ENCODE assay signal across 8 cellular contexts in the genomic region with DNA sequence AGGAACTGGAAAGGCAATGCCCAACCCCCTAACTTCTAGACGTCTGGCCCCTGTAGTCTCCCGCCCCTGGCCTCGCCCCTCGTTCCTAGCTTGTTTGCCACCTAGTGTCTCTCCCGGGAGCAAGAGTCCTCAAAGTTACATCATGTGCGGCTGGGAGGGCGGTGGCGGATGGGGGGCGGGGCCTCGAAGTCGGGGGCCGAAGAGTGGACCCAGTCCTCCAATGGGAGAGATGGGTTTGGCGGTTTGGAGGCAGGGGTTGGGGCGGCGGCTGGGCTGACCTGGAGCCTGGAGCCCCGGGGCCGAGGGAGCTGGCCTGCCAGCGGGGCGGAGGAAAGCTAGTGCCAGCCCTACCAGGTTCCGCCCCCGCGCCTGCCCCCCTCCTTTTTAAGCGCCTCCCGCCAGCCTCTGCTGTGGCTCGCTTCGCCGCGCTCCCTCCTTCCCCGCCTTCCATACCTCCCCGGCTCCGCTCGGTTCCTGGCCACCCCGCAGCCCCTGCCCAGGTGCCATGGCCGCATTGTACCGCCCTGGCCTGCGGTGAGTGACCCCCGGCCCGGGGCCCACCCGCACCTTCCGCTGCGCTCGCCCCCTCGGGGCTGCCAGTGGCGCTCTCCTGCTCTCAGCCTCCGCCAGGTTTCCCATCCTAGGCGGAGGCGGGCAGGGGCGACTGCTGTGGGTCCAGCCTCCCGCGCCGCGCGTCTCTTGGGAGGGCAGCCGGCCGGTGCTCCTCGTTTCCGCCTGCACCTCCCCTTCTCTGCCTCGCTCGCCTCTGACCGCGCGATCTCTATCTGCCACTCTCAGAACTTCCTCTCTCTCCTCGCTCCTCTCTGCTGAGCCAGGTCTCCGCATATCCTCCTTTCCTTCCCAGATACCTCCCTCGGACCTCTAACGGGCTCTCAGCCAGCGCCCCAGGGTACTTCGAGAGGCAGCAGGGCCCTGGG. TPM values are rescaled to one million over a fixed set of nuclear protein-coding genes. Genes with fewer than 3 reads are reported as not detected.
DNase-seq lines count a peak whose midpoint lies in the region; ATAC-seq, FAIRE-seq and TF ChIP-seq lines count a peak whose summit lies in the region.

A gene (plus strand): TSS at position 411 of the 938 bp plus-strand sequence. CDS start 95 bp downstream, at position 506.

- H3K4me1 ChIP-seq in HEK293 (ENCODE audit: control insufficient read depth, insufficient read depth, low read length) = peaks cover 3% of the 10 kb centered on the region; the same call in 1 of the 2 replicates
- H3K4me1 ChIP-seq in pancreas = peaks cover 10 to 27% (median 14%) of the 10 kb centered on the region in 3 donors
- H3K4me1 ChIP-seq in tibial nerve = peaks cover 0 to 33% (median 12%) of the 10 kb centered on the region in 4 donors

- FAIRE-seq in pancreas (lab: Jason Lieb, UNC) = no peak

- POLR2A ChIA-PET in HEK293 (lab: Yijun Ruan, JAX) = interaction anchor here (0.6 to 4.2 kb wide), 27 partner anchors 8 to 177 kb away, joined by 3 to 64 read pairs (median 4); a partner anchor contains a TSS

- H3K9me3 ChIP-seq in HEK293 (ENCODE audit: control insufficient read depth, insufficient read depth, low read depth, low read length) (no peaks in the 10 kb centered on the region), pancreas (no peaks in the 10 kb centered on the region), tibial nerve (no peaks in the 10 kb centered on the region)

- H3K27me3 ChIP-seq in pancreas (no peaks in the 10 kb centered on the region), tibial nerve (no peaks in the 10 kb centered on the region)

- CTCF ChIA-PET in HEK293 (lab: Yijun Ruan, JAX) = interaction anchor here (0.6 to 9.4 kb wide), 9 partner anchors 9 to 222 kb away, joined by 3 to 247 read pairs (median 4); a partner anchor contains a TSS

- TF ChIP-seq CTCF in HEK293 (tag by site-specific recombination; IDR thresholded peaks at IDR 0.05) = peak; percentile 77
- TF ChIP-seq CTCF in pancreas (IDR thresholded peaks at IDR 0.05) = no peak
- peak in 3 of 5 experiments; percentile 21 to 43 (median 30) for TF ChIP-seq CTCF in tibial nerve (IDR thresholded peaks at IDR 0.05)

- peak in 1 of 2 donors; percentile 63 for TF ChIP-seq POLR2A in tibial nerve (IDR thresholded peaks at IDR 0.05)

- H3K9me3 Mint-ChIP-seq in activated naive CD4-positive, alpha-beta T cell treated with anti-CD3 and anti-CD28 coated beads, Interleukin-2, amount 50 U/mL, for 72 hours = no peaks in the 10 kb centered on the region

- H3K27ac Mint-ChIP-seq in activated naive CD4-positive, alpha-beta T cell treated with anti-CD3 and anti-CD28 coated beads, Interleukin-2, amount 50 U/mL, for 72 hours = peak within 1 kb of the TSS; percentile 95 to 100

- H3K4me3 ChIP-seq in HEK293 (ENCODE audit: low read depth, low read length) = peak within 1 kb of the TSS; percentile 81
- peak within 1 kb of the TSS; percentile 75 to 94 (median 84) for H3K4me3 ChIP-seq in pancreas
- peak within 1 kb of the TSS; percentile 67 to 98 (median 84) for H3K4me3 ChIP-seq in tibial nerve

- peak in 1 of 2 donors; percentile 78 for TF ChIP-seq EP300 in tibial nerve (IDR thresholded peaks at IDR 0.05)

- intact Hi-C loops in head of caudate nucleus (cut with DNase I) (loop anchor here (5.0 kb wide), 1 partner anchor 37 kb away; no protein-coding TSS in a partner anchor), pancreas (cut with DNase I) (loop anchor here in 2 of 3 donors (5.0 kb wide), 1 partner anchor 37 kb away; no protein-coding TSS in a partner anchor)

- WGBS in pancreas, 2 donors = 0 to 1% methylated on average over 49 to 68 of the region's 68 CpGs
- WGBS in tibial nerve, 2 donors = 1% methylated on average over 61 to 68 of the region's 68 CpGs

- DNase-seq in ELR (ENCODE audit: low read depth) = peak; percentile 92
- DNase-seq in NAMALWA (ENCODE audit: low spot score) = peak; percentile 91
- DNase-seq in activated naive CD4-positive, alpha-beta T cell treated with anti-CD3 and anti-CD28 coated beads, Interleukin-2, amount 50 U/mL, for 72 hours (ENCODE audit: low spot score in 2 of 2) = peak; percentile 81 to 87
- peak; percentile 39 to 90 (median 77) for DNase-seq in head of caudate nucleus
- peak; percentile 92 to 98 (median 94) for DNase-seq in pancreas
- peak; percentile 90 to 91 for DNase-seq in tibial nerve (ENCODE audit: low spot score in 2 of 2)

- peaks cover 0 to 20% of the 10 kb centered on the region in 2 experiments; a peak in 1 of 3 replicates for H3K36me3 ChIP-seq in HEK293 (ENCODE audit: control insufficient read depth in 2 of 2, insufficient read depth in 1 of 2, low read length in 2 of 2)
- H3K36me3 ChIP-seq in pancreas = no peaks in the 10 kb centered on the region
- peaks cover 0 to 13% (median 7%) of the 10 kb centered on the region in 3 donors for H3K36me3 ChIP-seq in tibial nerve

- peak within 1 kb of the TSS; percentile 87 for H3K27ac ChIP-seq in HEK293 (ENCODE audit: extremely low read depth, low read depth, low read length)
- peak within 1 kb of the TSS; percentile 91 to 96 (median 94) for H3K27ac ChIP-seq in pancreas
- H3K27ac ChIP-seq in tibial nerve = peak within 1 kb of the TSS; percentile 88 to 98 (median 93)

- H3K36me3 Mint-ChIP-seq in activated naive CD4-positive, alpha-beta T cell treated with anti-CD3 and anti-CD28 coated beads, Interleukin-2, amount 50 U/mL, for 72 hours = peaks cover 21 to 24% of the 10 kb centered on the region in 2 donors

- ATAC-seq in SK-N-SH treated with all-trans-retinoic acid at 6 μM for 48 hours (peak; percentile 89), pancreas (peak; percentile 84 to 90 (median 88))
- ATAC-seq in activated naive CD4-positive, alpha-beta T cell treated with anti-CD3 and anti-CD28 coated beads, Interleukin-2, amount 50 U/mL, for 72 hours = peak; percentile 84 to 89

TF ChIP-seq in HEK293, 187 proteins besides CTCF, POLR2A, EP300 and RAD21 (continues in another document):
- TF ChIP-seq HOXD13 (CRISPR knock-in tag; IDR thresholded peaks at IDR 0.05; ENCODE audit: borderline replicate concordance) (peak; percentile 99), ZNF266 (tag by site-specific recombination; IDR thresholded peaks at IDR 0.05; ENCODE audit: low read depth) (no peak), ZXDB (tag by site-specific recombination; IDR thresholded peaks at IDR 0.05) (peak; percentile 78), ZEB2 (tag by site-specific recombination; IDR thresholded peaks at IDR 0.05) (peak; percentile 62), SCRT1 (tag by site-specific recombination; IDR thresholded peaks at IDR 0.05; ENCODE audit: borderline replicate concordance) (no peak), ZNF16 (tag by site-specific recombination; IDR thresholded peaks at IDR 0.05; ENCODE audit: low read depth) (no peak), ZFHX2 (tag by site-specific recombination; conservative IDR thresholded peaks at IDR 0.05) (peak; percentile 90), YY2 (tag by site-specific recombination; IDR thresholded peaks at IDR 0.05) (0 out of 2 replicates have a peak, but pooled peaks have one; percentile 50)
- TF ChIP-seq, protein P1, sequence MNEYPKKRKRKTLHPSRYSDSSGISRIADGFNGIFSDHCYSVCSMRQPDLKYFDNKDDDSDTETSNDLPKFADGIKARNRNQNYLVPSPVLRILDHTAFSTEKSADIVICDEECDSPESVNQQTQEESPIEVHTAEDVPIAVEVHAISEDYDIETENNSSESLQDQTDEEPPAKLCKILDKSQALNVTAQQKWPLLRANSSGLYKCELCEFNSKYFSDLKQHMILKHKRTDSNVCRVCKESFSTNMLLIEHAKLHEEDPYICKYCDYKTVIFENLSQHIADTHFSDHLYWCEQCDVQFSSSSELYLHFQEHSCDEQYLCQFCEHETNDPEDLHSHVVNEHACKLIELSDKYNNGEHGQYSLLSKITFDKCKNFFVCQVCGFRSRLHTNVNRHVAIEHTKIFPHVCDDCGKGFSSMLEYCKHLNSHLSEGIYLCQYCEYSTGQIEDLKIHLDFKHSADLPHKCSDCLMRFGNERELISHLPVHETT (tag by site-specific recombination; IDR thresholded peaks at IDR 0.05) = no peak

TF ChIP-seq in SK-N-SH treated with all-trans-retinoic acid at 6 μM for 48 hours, 23 proteins besides CTCF, POLR2A, EP300 and RAD21:
- TF ChIP-seq, protein P2, sequence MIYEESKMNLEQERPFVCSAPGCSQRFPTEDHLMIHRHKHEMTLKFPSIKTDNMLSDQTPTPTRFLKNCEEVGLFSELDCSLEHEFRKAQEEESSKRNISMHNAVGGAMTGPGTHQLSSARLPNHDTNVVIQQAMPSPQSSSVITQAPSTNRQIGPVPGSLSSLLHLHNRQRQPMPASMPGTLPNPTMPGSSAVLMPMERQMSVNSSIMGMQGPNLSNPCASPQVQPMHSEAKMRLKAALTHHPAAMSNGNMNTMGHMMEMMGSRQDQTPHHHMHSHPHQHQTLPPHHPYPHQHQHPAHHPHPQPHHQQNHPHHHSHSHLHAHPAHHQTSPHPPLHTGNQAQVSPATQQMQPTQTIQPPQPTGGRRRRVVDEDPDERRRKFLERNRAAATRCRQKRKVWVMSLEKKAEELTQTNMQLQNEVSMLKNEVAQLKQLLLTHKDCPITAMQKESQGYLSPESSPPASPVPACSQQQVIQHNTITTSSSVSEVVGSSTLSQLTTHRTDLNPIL (CRISPR knock-in tag; IDR thresholded peaks at IDR 0.05; ENCODE audit: low read depth) = no peak
- TF ChIP-seq ZNF70 (CRISPR knock-in tag; IDR thresholded peaks at IDR 0.05) = peak; percentile 96

RNA-seq across cellular contexts. Expression of the gene that starts here (rescaled TPM):
- 10 to 100 TPM; 40.9 to 89.2 TPM for total RNA-seq in activated naive CD4-positive, alpha-beta T cell treated with anti-CD3 and anti-CD28 coated beads, Interleukin-2, amount 50 U/mL, for 72 hours
- total RNA-seq in pancreas = 100 to 1,000 TPM in 1 of 6 donors, 10 to 100 TPM in 5; 18.6 to 146 (median 23.1) TPM
- 10 to 100 TPM; 12.8 to 20.3 TPM for polyA plus RNA-seq in pancreas
- 10 to 100 TPM; 28.9 to 49.2 (median 34.3) TPM for total RNA-seq in tibial nerve

Comparison
In these comparisons a context has a peak if more than half of its experiments do, and no peak if none do; other contexts are left out.
1. Peak in every context shown above with its lines: DNase-seq, ATAC-seq, H3K4me3 ChIP-seq and H3K27ac ChIP-seq.
2. CTCF ChIP-seq: peak in HEK293 (single experiment) and tibial nerve (3 of 5); none in pancreas (0 of 4).